In genomic region chr10:42866115-42866995, GRCh38 we compare ENCODE assay signal across 8 cellular contexts.
DNase-seq lines count a peak whose midpoint lies in the region; ATAC-seq and TF ChIP-seq lines count a peak whose summit lies in the region.

No MANE protein-coding gene starts in this region.

- no peaks in the 10 kb centered on the region for H3K36me3 ChIP-seq in effector memory CD4-positive, alpha-beta T cell (ENCODE audit: control insufficient read depth, insufficient read depth, low read length)
- H3K36me3 ChIP-seq in lower lobe of right lung: no peaks in the 10 kb centered on the region

- peaks cover 40% of the 10 kb centered on the region for H3K27me3 Mint-ChIP-seq in activated CD4-positive, alpha-beta T cell treated with anti-CD3 and anti-CD28 coated beads, Interleukin-2, amount 10 ng/mL, durations not matched to agents 24 days and 14 days

- DNase-seq in COLO829 (ENCODE audit: low spot score) (peak; percentile 24), NCI-H1092 (lab: John Stamatoyannopoulos, UW) (peak; percentile 8), lower lobe of right lung (peak; percentile 85), DMS153 (lab: John Stamatoyannopoulos, UW) (no peak)
- peak; percentile 87 for DNase-seq in activated CD4-positive, alpha-beta T cell treated with anti-CD3 and anti-CD28 coated beads, Interleukin-2, amount 10 ng/mL, durations not matched to agents 24 days and 14 days
- DNase-seq in effector memory CD4-positive, alpha-beta T cell: peak in 2 of 3 donors; percentile 5 to 15
- DNase-seq in stimulated activated CD8-positive, alpha-beta memory T cell treated with anti-CD3 and anti-CD28 coated beads, Interleukin-12 subunit alpha, Interleukin-12 subunit beta, amount 100 ng/mL, for 4 hours (ENCODE audit: low read depth): peak; percentile 7

- intact Hi-C loops in activated CD4-positive, alpha-beta T cell treated with anti-CD3 and anti-CD28 coated beads, Interleukin-2, amount 10 ng/mL, durations not matched to agents 24 days and 14 days (cut with micrococcal nuclease): loop anchor here (1.0 kb wide), 1 partner anchor 239 kb away; no protein-coding TSS in a partner anchor
- intact Hi-C loops in lower lobe of right lung (cut with DNase I): no loop called here

- no peak overlapping the region for H3K4me3 ChIP-seq in effector memory CD4-positive, alpha-beta T cell (ENCODE audit: insufficient read depth, low read depth, low read length, poor library complexity, severe bottlenecking)
- H3K4me3 ChIP-seq in lower lobe of right lung: peak overlapping the region; percentile 31

- H3K27ac Mint-ChIP-seq in activated CD4-positive, alpha-beta T cell treated with anti-CD3 and anti-CD28 coated beads, Interleukin-2, amount 10 ng/mL, durations not matched to agents 24 days and 14 days: no peak overlapping the region

- peak; percentile 91 for ATAC-seq in GM19467 (IDR thresholded peaks at IDR 0.05; ENCODE audit: unreplicated experiment)
- ATAC-seq in lower lobe of right lung: peak; percentile 95 to 100

- TF ChIP-seq CTCF in lower lobe of right lung (IDR thresholded peaks at IDR 0.05): peak; percentile 80

- H3K9me3 Mint-ChIP-seq in activated CD4-positive, alpha-beta T cell treated with anti-CD3 and anti-CD28 coated beads, Interleukin-2, amount 10 ng/mL, durations not matched to agents 24 days and 14 days: no peaks in the 10 kb centered on the region

- H3K4me1 Mint-ChIP-seq in activated CD4-positive, alpha-beta T cell treated with anti-CD3 and anti-CD28 coated beads, Interleukin-2, amount 10 ng/mL, durations not matched to agents 24 days and 14 days: peaks cover 4% of the 10 kb centered on the region

- peak overlapping the region; percentile 57 for H3K4me3 Mint-ChIP-seq in activated CD4-positive, alpha-beta T cell treated with anti-CD3 and anti-CD28 coated beads, Interleukin-2, amount 10 ng/mL, durations not matched to agents 24 days and 14 days

- H3K4me1 ChIP-seq in effector memory CD4-positive, alpha-beta T cell (ENCODE audit: control insufficient read depth, insufficient read depth, low read length, poor library complexity, severe bottlenecking): peaks cover 3% of the 10 kb centered on the region
- H3K4me1 ChIP-seq in lower lobe of right lung: peaks cover 18% of the 10 kb centered on the region

- H3K27ac ChIP-seq in effector memory CD4-positive, alpha-beta T cell (ENCODE audit: insufficient read depth, low read length, poor library complexity, severe bottlenecking): no peak overlapping the region
- no peak overlapping the region for H3K27ac ChIP-seq in lower lobe of right lung

- H3K36me3 Mint-ChIP-seq in activated CD4-positive, alpha-beta T cell treated with anti-CD3 and anti-CD28 coated beads, Interleukin-2, amount 10 ng/mL, durations not matched to agents 24 days and 14 days (ENCODE audit: low read depth): no peaks in the 10 kb centered on the region

- no peaks in the 10 kb centered on the region for H3K9me3 ChIP-seq in effector memory CD4-positive, alpha-beta T cell (ENCODE audit: control insufficient read depth, low read length)
- no peaks in the 10 kb centered on the region for H3K9me3 ChIP-seq in lower lobe of right lung

- no peaks in the 10 kb centered on the region for H3K27me3 ChIP-seq in effector memory CD4-positive, alpha-beta T cell (replicated peaks; ENCODE audit: control insufficient read depth, insufficient read depth, low read length, poor library complexity, severe bottlenecking)
- peaks cover 37% of the 10 kb centered on the region for H3K27me3 ChIP-seq in lower lobe of right lung (ENCODE audit: low read depth)
